In genomic region chr3:149007567-149008257, GRCh38 we compare ENCODE assay signal across 23 cellular contexts. TPM values are rescaled to one million over a fixed set of nuclear protein-coding genes. Genes with fewer than 3 reads are reported as not detected.
DNase-seq lines count a peak whose midpoint lies in the region; ATAC-seq and TF ChIP-seq lines count a peak whose summit lies in the region.
"Had no signal": no experiment of that assay in that cellular context is flagged by ENCODE, and none has a peak within 500 bp of the region (broad histone marks: within the 10 kb centered on the region; RNA-seq: fewer than 3 reads in every experiment).

No MANE protein-coding gene starts in this region.

- no peak overlapping the region for H3K4ac ChIP-seq in H9 (ENCODE audit: low read depth, low read length)

- H3K14ac ChIP-seq in H9 (ENCODE audit: insufficient read depth, low read length): no peak overlapping the region

- no peak overlapping the region for H2BK12ac ChIP-seq in H9 (ENCODE audit: insufficient read length, low read depth, low read length)

- H2AFZ ChIP-seq in H9 (ENCODE audit: low read length): no peak overlapping the region

- H4K5ac ChIP-seq in H9 (ENCODE audit: insufficient read length, low read depth, low read length): no peak overlapping the region

- H3K27ac ChIP-seq in H9 (ENCODE audit: insufficient read length, low read depth, low read length) (no peak overlapping the region), gastrocnemius medialis (peak overlapping the region; percentile 98 to 100 (median 100))
- H3K27ac ChIP-seq: BLaER1 treated with 17β-estradiol and CSF1 and Interleukin-3, amounts not matched to agents 10 nM and 100 nM; Peyer's patch; SJCRH30 had no signal

- no peak overlapping the region for H2BK20ac ChIP-seq in H9 (ENCODE audit: low read depth, low read length, poor library complexity, severe bottlenecking)

- H3K27ac Mint-ChIP-seq in activated CD4-positive, alpha-beta T cell treated with anti-CD3 and anti-CD28 coated beads, Interleukin-2, amount 10 ng/mL, durations not matched to agents 7 days and 5 days: peak overlapping the region; percentile 4
- H3K27ac Mint-ChIP-seq in activated CD4-positive, alpha-beta T cell treated with anti-CD3 and anti-CD28 coated beads, Interleukin-2, amount 10 ng/mL, durations not matched to agents 24 days and 14 days: no peak overlapping the region
- H3K27ac Mint-ChIP-seq in H9: peak overlapping the region in 2 of 3 experiments; percentile 21 to 82; a peak in 3 of 7 replicates
- H3K27ac Mint-ChIP-seq in effector memory CD8-positive, alpha-beta T cell: peak overlapping the region; percentile 86 to 91
- H3K27ac Mint-ChIP-seq: HFFc6 had no signal

- no peak overlapping the region for H3K4me3 ChIP-seq in gastrocnemius medialis
- H3K4me3 ChIP-seq: BLaER1 treated with 17β-estradiol and CSF1 and Interleukin-3, amounts not matched to agents 10 nM and 100 nM; Peyer's patch; SJCRH30 had no signal

- H4K8ac ChIP-seq in H9 (replicated peaks; ENCODE audit: insufficient read length, low read depth, low read length): no peak overlapping the region

- no peak for DNase-seq in activated CD4-positive, alpha-beta T cell treated with anti-CD3 and anti-CD28 coated beads, Interleukin-2, amount 10 ng/mL, durations not matched to agents 7 days and 5 days
- DNase-seq in activated CD4-positive, alpha-beta T cell treated with anti-CD3 and anti-CD28 coated beads, Interleukin-2, amount 10 ng/mL, durations not matched to agents 24 days and 14 days: no peak
- DNase-seq in H9 (no peak), gastrocnemius medialis (peak; percentile 62 to 71), NCI-H526 treated with DMSO at 0.1 percent for 48 hours (lab: John Stamatoyannopoulos, UW) (no peak), SW 1271 (lab: John Stamatoyannopoulos, UW) (no peak), SIG-M5 (lab: John Stamatoyannopoulos, UW) (no peak)
- no peak for DNase-seq in effector memory CD8-positive, alpha-beta T cell
- DNase-seq: 8988T, EL, GF-D8, H7, HFFc6, KG1, NCI-H1092 treated with DMSO at 0.1 percent for 48 hours, NCI-H1436 treated with DMSO at 0.1 percent for 48 hours, NCI-H1930, NCI-H345, NCI-H524, NCI-H82, Peyer's patch, SJCRH30 had no signal

- H3K27me3 Mint-ChIP-seq in activated CD4-positive, alpha-beta T cell treated with anti-CD3 and anti-CD28 coated beads, Interleukin-2, amount 10 ng/mL, durations not matched to agents 7 days and 5 days: no peaks in the 10 kb centered on the region
- no peaks in the 10 kb centered on the region for H3K27me3 Mint-ChIP-seq in activated CD4-positive, alpha-beta T cell treated with anti-CD3 and anti-CD28 coated beads, Interleukin-2, amount 10 ng/mL, durations not matched to agents 24 days and 14 days
- no peaks in the 10 kb centered on the region for H3K27me3 Mint-ChIP-seq in H9 (ENCODE audit: low read depth)
- no peaks in the 10 kb centered on the region for H3K27me3 Mint-ChIP-seq in effector memory CD8-positive, alpha-beta T cell

- H3K4me2 ChIP-seq in H9 (ENCODE audit: insufficient read depth, insufficient read length, low read length): no peak overlapping the region
- H3K4me2 ChIP-seq: BLaER1 treated with 17β-estradiol and CSF1 and Interleukin-3, amounts not matched to agents 10 nM and 100 nM had no signal

- H3K4me1 ChIP-seq in H9 (ENCODE audit: insufficient read depth, low read length) (peaks cover 6% of the 10 kb centered on the region; the same call in 1 of the 2 replicates), gastrocnemius medialis (peaks cover 85 to 90% of the 10 kb centered on the region in 2 donors)

- H3K9ac ChIP-seq in H9 (ENCODE audit: extremely low read depth, insufficient read length, low read length): no peak overlapping the region
- H3K9ac ChIP-seq: BLaER1 treated with 17β-estradiol and CSF1 and Interleukin-3, amounts not matched to agents 10 nM and 100 nM had no signal

- H2AK5ac ChIP-seq in H9 (ENCODE audit: insufficient read length, low read length): no peak overlapping the region

- no peak overlapping the region for H3K18ac ChIP-seq in H9 (ENCODE audit: insufficient read length, low read depth, low read length)

- H3K36me3 ChIP-seq in gastrocnemius medialis: peaks cover 0 to 54% of the 10 kb centered on the region in 2 donors

- intact Hi-C loops in activated CD4-positive, alpha-beta T cell treated with anti-CD3 and anti-CD28 coated beads, Interleukin-2, amount 10 ng/mL, durations not matched to agents 24 days and 14 days (cut with micrococcal nuclease): loop anchor here (2.0 to 5.0 kb wide), 2 partner anchors 15 to 35 kb away; no protein-coding TSS in a partner anchor
- intact Hi-C loops in gastrocnemius medialis (cut with DNase I; ENCODE audit: low total_unique reads): no loop called here

- H3K56ac ChIP-seq in H9 (ENCODE audit: insufficient read length, low read depth, low read length): no peak overlapping the region

- H3K4me1 Mint-ChIP-seq in activated CD4-positive, alpha-beta T cell treated with anti-CD3 and anti-CD28 coated beads, Interleukin-2, amount 10 ng/mL, durations not matched to agents 7 days and 5 days: peaks cover 34% of the 10 kb centered on the region
- peaks cover 29% of the 10 kb centered on the region for H3K4me1 Mint-ChIP-seq in activated CD4-positive, alpha-beta T cell treated with anti-CD3 and anti-CD28 coated beads, Interleukin-2, amount 10 ng/mL, durations not matched to agents 24 days and 14 days
- H3K4me1 Mint-ChIP-seq in H9: peaks cover 17 to 18% of the 10 kb centered on the region in 2 experiments
- H3K4me1 Mint-ChIP-seq in effector memory CD8-positive, alpha-beta T cell (ENCODE audit: low read depth in 2 of 2): peaks cover 43 to 45% of the 10 kb centered on the region in 2 donors

- H3T11ph ChIP-seq in H9 (ENCODE audit: low read length): no peak overlapping the region

- in situ Hi-C loops in gastrocnemius medialis (cut with MboI; ENCODE audit: low sequenced_read_pairs in 4 of 4): loop anchor here in 1 of 4 donors (25.0 kb wide), 1 partner anchor 1055 kb away; no protein-coding TSS in a partner anchor

- H4K20me1 ChIP-seq in H9 (ENCODE audit: control insufficient read depth, insufficient read depth, insufficient read length): no peaks in the 10 kb centered on the region

- POLR2A ChIA-PET in activated CD4-positive, alpha-beta T cell treated with anti-CD3 and anti-CD28 coated beads, Interleukin-2, amount 10 ng/mL, durations not matched to agents 7 days and 5 days (lab: Charles Lee): no interaction called here

- no CpG with 5 or more reads among the region's 7 CpGs for WGBS in H9 (ENCODE audit: extremely low coverage, insufficient read length, low lambda C conversion rate)

- H3K79me2 ChIP-seq in H9 (ENCODE audit: insufficient read depth, low read length): no peaks in the 10 kb centered on the region

- H2BK120ac ChIP-seq in H9 (ENCODE audit: low read depth, low read length, poor library complexity, severe bottlenecking): no peak overlapping the region

- H3K27me3 ChIP-seq in H9 (ENCODE audit: insufficient read depth, low read length): no peaks in the 10 kb centered on the region
- no peaks in the 10 kb centered on the region for H3K27me3 ChIP-seq in gastrocnemius medialis
- H3K27me3 ChIP-seq: BLaER1 treated with 17β-estradiol and CSF1 and Interleukin-3, amounts not matched to agents 10 nM and 100 nM; Peyer's patch; SJCRH30 had no signal

- TF ChIP-seq CTCF in H9 (conservative IDR thresholded peaks at IDR 0.05) (no peak), gastrocnemius medialis (IDR thresholded peaks at IDR 0.05 in 4 of 5, conservative IDR thresholded peaks at IDR 0.05 in 1 of 5) (no peak)

- no peaks in the 10 kb centered on the region for H3K9me3 Mint-ChIP-seq in activated CD4-positive, alpha-beta T cell treated with anti-CD3 and anti-CD28 coated beads, Interleukin-2, amount 10 ng/mL, durations not matched to agents 7 days and 5 days
- H3K9me3 Mint-ChIP-seq in activated CD4-positive, alpha-beta T cell treated with anti-CD3 and anti-CD28 coated beads, Interleukin-2, amount 10 ng/mL, durations not matched to agents 24 days and 14 days: peaks cover 3% of the 10 kb centered on the region
- H3K9me3 Mint-ChIP-seq in H9: no peaks in the 10 kb centered on the region; a peak in 1 of 5 replicates
- no peaks in the 10 kb centered on the region for H3K9me3 Mint-ChIP-seq in effector memory CD8-positive, alpha-beta T cell
- H3K9me3 Mint-ChIP-seq: HFFc6 had no signal

- CTCF ChIA-PET in activated CD4-positive, alpha-beta T cell treated with anti-CD3 and anti-CD28 coated beads, Interleukin-2, amount 10 ng/mL, durations not matched to agents 7 days and 5 days (lab: Charles Lee): interaction anchor here (2.6 kb wide), 1 partner anchor 9 kb away, joined by 10 read pairs; no protein-coding TSS in a partner anchor

- no peaks in the 10 kb centered on the region for H3K9me3 ChIP-seq in H9 (ENCODE audit: control insufficient read depth, low read depth, low read length)
- H3K9me3 ChIP-seq in gastrocnemius medialis: no peaks in the 10 kb centered on the region
- H3K9me3 ChIP-seq: BLaER1 treated with 17β-estradiol and CSF1 and Interleukin-3, amounts not matched to agents 10 nM and 100 nM; Peyer's patch; SJCRH30 had no signal

- no peak overlapping the region for H3K4me3 Mint-ChIP-seq in activated CD4-positive, alpha-beta T cell treated with anti-CD3 and anti-CD28 coated beads, Interleukin-2, amount 10 ng/mL, durations not matched to agents 7 days and 5 days
- no peak overlapping the region for H3K4me3 Mint-ChIP-seq in activated CD4-positive, alpha-beta T cell treated with anti-CD3 and anti-CD28 coated beads, Interleukin-2, amount 10 ng/mL, durations not matched to agents 24 days and 14 days
- H3K4me3 Mint-ChIP-seq in H9: no peak overlapping the region
- peak overlapping the region in 1 of 2 donors; percentile 46 for H3K4me3 Mint-ChIP-seq in effector memory CD8-positive, alpha-beta T cell
- H3K4me3 Mint-ChIP-seq: HFFc6 had no signal

- H3K23me2 ChIP-seq in H9 (ENCODE audit: insufficient read length, low read depth, low read length, poor library complexity, severe bottlenecking): no peaks in the 10 kb centered on the region

- ATAC-seq in effector memory CD8-positive, alpha-beta T cell (replicated peaks): no peak
- ATAC-seq in gastrocnemius medialis: peak; percentile 45 to 71

- H2BK5ac ChIP-seq in H9 (ENCODE audit: insufficient read length, low read length): no peak overlapping the region

- H3K23ac ChIP-seq in H9 (ENCODE audit: insufficient read length, low read depth, low read length): no peak overlapping the region

- no peaks in the 10 kb centered on the region for H3K79me1 ChIP-seq in H9 (ENCODE audit: insufficient read depth, low read depth, low read length, poor library complexity, severe bottlenecking)

- H4K91ac ChIP-seq in H9 (ENCODE audit: insufficient read length, low read depth, low read length): no peak overlapping the region

- H2BK15ac ChIP-seq in H9 (ENCODE audit: low read depth, low read length): no peak overlapping the region

- TF ChIP-seq POLR2A in gastrocnemius medialis (IDR thresholded peaks at IDR 0.05): no peak

- peaks cover 50% of the 10 kb centered on the region for H3K36me3 Mint-ChIP-seq in activated CD4-positive, alpha-beta T cell treated with anti-CD3 and anti-CD28 coated beads, Interleukin-2, amount 10 ng/mL, durations not matched to agents 7 days and 5 days (ENCODE audit: low read depth)
- peaks cover 48% of the 10 kb centered on the region for H3K36me3 Mint-ChIP-seq in activated CD4-positive, alpha-beta T cell treated with anti-CD3 and anti-CD28 coated beads, Interleukin-2, amount 10 ng/mL, durations not matched to agents 24 days and 14 days (ENCODE audit: low read depth)
- peaks cover 4 to 30% (median 14%) of the 10 kb centered on the region in 3 experiments for H3K36me3 Mint-ChIP-seq in H9 (ENCODE audit: insufficient read depth in 1 of 3, low read depth in 3 of 3)
- H3K36me3 Mint-ChIP-seq in effector memory CD8-positive, alpha-beta T cell (ENCODE audit: insufficient read depth): peaks cover 75% of the 10 kb centered on the region

RNA-seq across cellular contexts. Expression of gene GYG1, which starts 16.4 kb away (rescaled TPM):
- total RNA-seq in activated CD4-positive, alpha-beta T cell treated with anti-CD3 and anti-CD28 coated beads, Interleukin-2, amount 10 ng/mL, durations not matched to agents 7 days and 5 days: 10 to 100 TPM; 32.6 to 38.5 TPM
- 27.4 and 28.0 TPM in 2 replicates for total RNA-seq in activated CD4-positive, alpha-beta T cell treated with anti-CD3 and anti-CD28 coated beads, Interleukin-2, amount 10 ng/mL, durations not matched to agents 24 days and 14 days
- total RNA-seq in H9 (2021) (31.5 and 32.0 TPM in 2 replicates), gastrocnemius medialis (100 to 1,000 TPM; 298 to 526 (median 331) TPM)

Comparison
In these comparisons a context has a peak if more than half of its experiments do, and no peak if none do; other contexts are left out.
1. DNase-seq: peak in gastrocnemius medialis (2 of 2); none in activated CD4-positive, alpha-beta T cell treated with anti-CD3 and anti-CD28 coated beads, Interleukin-2, amount 10 ng/mL, durations not matched to agents 7 days and 5 days (single experiment), activated CD4-positive, alpha-beta T cell treated with anti-CD3 and anti-CD28 coated beads, Interleukin-2, amount 10 ng/mL, durations not matched to agents 24 days and 14 days (single experiment), H9 (single experiment), effector memory CD8-positive, alpha-beta T cell (0 of 3), NCI-H526 treated with DMSO at 0.1 percent for 48 hours (single experiment), SW 1271 (0 of 2) and SIG-M5 (single experiment).